In genomic region chr6:53943410-53943809, GRCh38 we compare ENCODE assay signal across 17 cellular contexts.
A peak's percentile ranks its signal among the peaks of the same experiment; 100 is the strongest.
DNase-seq lines count a peak whose midpoint lies in the region; TF ChIP-seq lines count a peak whose summit lies in the region.
"Had no signal": no experiment of that assay in that cellular context is flagged by ENCODE, and none has a peak within 500 bp of the region (broad histone marks: within the 10 kb centered on the region; RNA-seq: fewer than 3 reads in every experiment).

No MANE protein-coding gene starts in this region.

- no peak overlapping the region for H3K4me3 Mint-ChIP-seq in chondrocyte (ENCODE audit: unreplicated experiment)
- H3K4me3 Mint-ChIP-seq: activated naive CD4-positive, alpha-beta T cell treated with anti-CD3 and anti-CD28 coated beads, Interleukin-2, amount 10 ng/mL, durations not matched to agents 7 days and 5 days; CD4-positive, CD25-positive, alpha-beta regulatory T cell; central memory CD8-positive, alpha-beta T cell had no signal

- H3K36me3 Mint-ChIP-seq in chondrocyte (ENCODE audit: low read depth), result peaks cover 10% of the 10 kb centered on the region
- H3K36me3 Mint-ChIP-seq: activated naive CD4-positive, alpha-beta T cell treated with anti-CD3 and anti-CD28 coated beads, Interleukin-2, amount 10 ng/mL, durations not matched to agents 7 days and 5 days; CD4-positive, CD25-positive, alpha-beta regulatory T cell had no signal

- H3K9me2 ChIP-seq in hepatocyte (replicated peaks; ENCODE audit: insufficient read depth) (no peaks in the 10 kb centered on the region), GM23248 (ENCODE audit: insufficient read depth) (no peaks in the 10 kb centered on the region)

- TF ChIP-seq CTCF in C4-2B (conservative IDR thresholded peaks at IDR 0.05) (no peak), chondrocyte (IDR thresholded peaks at IDR 0.05) (no peak), hepatocyte (IDR thresholded peaks at IDR 0.05; ENCODE audit: poor library complexity) (no peak)

- H3K27me3 ChIP-seq in hepatocyte, result no peaks in the 10 kb centered on the region
- peaks cover 7% of the 10 kb centered on the region; the same call in 1 of the 2 replicates for H3K27me3 ChIP-seq in GM23248 (replicated peaks; ENCODE audit: insufficient read depth)
- H3K27me3 ChIP-seq: SJSA1, tibial artery had no signal

- H3K4me1 Mint-ChIP-seq in chondrocyte (ENCODE audit: low read depth), result peaks cover 30% of the 10 kb centered on the region
- H3K4me1 Mint-ChIP-seq: activated naive CD4-positive, alpha-beta T cell treated with anti-CD3 and anti-CD28 coated beads, Interleukin-2, amount 10 ng/mL, durations not matched to agents 7 days and 5 days; CD4-positive, CD25-positive, alpha-beta regulatory T cell; central memory CD8-positive, alpha-beta T cell had no signal

- H3K27me3 Mint-ChIP-seq in chondrocyte (ENCODE audit: low read depth), result no peaks in the 10 kb centered on the region
- H3K27me3 Mint-ChIP-seq: CD4-positive, CD25-positive, alpha-beta regulatory T cell had no signal

- H3K27ac ChIP-seq in C4-2B (peak overlapping the region; percentile 47), hepatocyte (peak overlapping the region; percentile 26), GM23248 (no peak overlapping the region)
- H3K27ac ChIP-seq: SJSA1 had no signal

- H3K4me3 ChIP-seq in hepatocyte, result no peak overlapping the region
- no peak overlapping the region for H3K4me3 ChIP-seq in GM23248
- H3K4me3 ChIP-seq: SJSA1, tibial artery had no signal

- peak overlapping the region; percentile 45 for H3K27ac Mint-ChIP-seq in chondrocyte (ENCODE audit: unreplicated experiment)
- H3K27ac Mint-ChIP-seq: activated naive CD4-positive, alpha-beta T cell treated with anti-CD3 and anti-CD28 coated beads, Interleukin-2, amount 10 ng/mL, durations not matched to agents 7 days and 5 days; CD4-positive, CD25-positive, alpha-beta regulatory T cell had no signal

- no peaks in the 10 kb centered on the region for H3K9me3 ChIP-seq in hepatocyte (ENCODE audit: low read depth)
- no peaks in the 10 kb centered on the region for H3K9me3 ChIP-seq in GM23248 (ENCODE audit: low read depth)

- no peak overlapping the region for H3K9ac ChIP-seq in GM23248

- H3F3A ChIP-seq in GM23248 (ENCODE audit: insufficient read depth), result no peaks in the 10 kb centered on the region

- in situ Hi-C loops in GM23248 (cut with MboI), result no loop called here

- 50% methylated on average over 2 of the region's 2 CpGs for WGBS in hepatocyte (ENCODE audit: low lambda C conversion rate, missing lambda C conversion rate)
- WGBS in GM23248 (ENCODE audit: low coverage in 1 of 2, low lambda C conversion rate in 2 of 2, missing lambda C conversion rate in 2 of 2), 2 experiments, result 27 to 30% methylated on average over 2 of the region's 2 CpGs

- H2AFZ ChIP-seq in hepatocyte (peak overlapping the region; percentile 24), GM23248 (no peak overlapping the region)

- no peak for DNase-seq in chondrocyte (ENCODE audit: low spot score)
- DNase-seq in hepatocyte (ENCODE audit: low spot score), result no peak
- DNase-seq in pons (ENCODE audit: low spot score), result peak; percentile 72
- DNase-seq in COLO668 (lab: John Stamatoyannopoulos, UW; ENCODE audit: unreplicated experiment), result no peak
- no peak for DNase-seq in GM23248
- DNase-seq in SW 1271 (lab: John Stamatoyannopoulos, UW), result no peak
- DNase-seq in AML-193 (lab: John Stamatoyannopoulos, UW), result no peak
- DNase-seq: activated CD8-positive, alpha-beta memory T cell treated with anti-CD3 and anti-CD28 coated beads, Interleukin-2, amount 50 U/mL, for 4 hours; activated naive CD4-positive, alpha-beta T cell treated with anti-CD3 and anti-CD28 coated beads, Interleukin-2, amount 10 ng/mL, durations not matched to agents 7 days and 5 days; CD4-positive, CD25-positive, alpha-beta regulatory T cell; kidney glomerular epithelial cell; NCI-H1417 treated with DMSO at 0.1 percent for 48 hours; T-helper 9 cell had no signal

- no peaks in the 10 kb centered on the region for H3K36me3 ChIP-seq in hepatocyte (replicated peaks; ENCODE audit: insufficient read depth, low read depth)
- H3K36me3 ChIP-seq in GM23248 (ENCODE audit: low read depth), result no peaks in the 10 kb centered on the region
- H3K36me3 ChIP-seq: SJSA1, tibial artery had no signal

- H3K9me3 Mint-ChIP-seq in chondrocyte (ENCODE audit: low read depth), result peaks cover 14% of the 10 kb centered on the region
- H3K9me3 Mint-ChIP-seq: central memory CD8-positive, alpha-beta T cell had no signal

- no peaks in the 10 kb centered on the region for H4K20me1 ChIP-seq in hepatocyte (ENCODE audit: insufficient read depth, poor library complexity, severe bottlenecking)
- no peaks in the 10 kb centered on the region for H4K20me1 ChIP-seq in GM23248 (ENCODE audit: insufficient read depth)

- no peaks in the 10 kb centered on the region for H3K79me2 ChIP-seq in hepatocyte
- H3K79me2 ChIP-seq in GM23248 (ENCODE audit: insufficient read depth), result no peaks in the 10 kb centered on the region

- H3K4me1 ChIP-seq in hepatocyte (ENCODE audit: insufficient read depth) (peaks cover 12% of the 10 kb centered on the region), GM23248 (ENCODE audit: insufficient read depth) (no peaks in the 10 kb centered on the region)
- H3K4me1 ChIP-seq: SJSA1 had no signal

- H3K4me2 ChIP-seq in hepatocyte, result peak overlapping the region; percentile 35
- H3K4me2 ChIP-seq in GM23248 (ENCODE audit: unreplicated experiment), result no peak overlapping the region
